19 cellular contexts compared by ENCODE assay signal in genomic region chr6:29908341-29908662, GRCh38.
"Had no signal": no experiment of that assay in that cellular context is flagged by ENCODE, and none has a peak within 500 bp of the region (broad histone marks: within the 10 kb centered on the region; RNA-seq: fewer than 3 reads in every experiment).

No MANE protein-coding gene starts in this region.

- H3K4me3 ChIP-seq: colonic mucosa, heart left ventricle, left ventricle myocardium inferior, pancreas, spleen, tibial artery, upper lobe of left lung, uterus had no signal

- H3K36me3 ChIP-seq: colonic mucosa, heart left ventricle, left ventricle myocardium inferior, pancreas, spleen, tibial artery, upper lobe of left lung, uterus had no signal

- H3K9me3 ChIP-seq: colonic mucosa, heart left ventricle, left ventricle myocardium inferior, pancreas, spleen, tibial artery, upper lobe of left lung, uterus had no signal

- ATAC-seq: esophagus mucosa; heart left ventricle; naive thymus-derived CD4-positive, alpha-beta T cell; stimulated activated memory B cell treated with anti-CD40 and anti-IgM and Interleukin-4, amounts not matched to agents 10 μg/mL and 1 μg/mL and 100 μg/mL, for 72 hours had no signal

- H3K27me3 ChIP-seq: colonic mucosa, heart left ventricle, pancreas, spleen, tibial artery, upper lobe of left lung, uterus had no signal

- H3K27ac ChIP-seq: colonic mucosa, heart left ventricle, left ventricle myocardium inferior, pancreas, spleen, tibial artery, upper lobe of left lung, uterus had no signal

- DNase-seq: colonic mucosa; effector CD8-positive, alpha-beta T cell; heart left ventricle; hypothalamus; left cardiac atrium; left ventricle myocardium inferior; mesendoderm; naive thymus-derived CD4-positive, alpha-beta T cell; nucleus accumbens; pancreas; spleen; stimulated activated CD4-positive, alpha-beta T cell treated with anti-CD3 and anti-CD28 coated beads, Interleukin-15, amount 100 ng/mL, for 24 hours; stimulated activated CD4-positive, alpha-beta T cell treated with anti-CD3 and anti-CD28 coated beads, Interleukin-1b, Interleukin-23, amount 100 ng/mL, for 48 hours; stimulated activated CD4-positive, alpha-beta T cell treated with anti-CD3 and anti-CD28 coated beads, Interleukin-4, amount 100 ng/mL, for 24 hours; tibial artery; upper lobe of left lung; uterus had no signal

- H3K4me1 ChIP-seq: colonic mucosa, heart left ventricle, left ventricle myocardium inferior, pancreas, spleen, tibial artery, uterus had no signal
